ENCODE assay signal across 2 cellular contexts in genomic region chr9:122367065-122367464, GRCh38.
TF ChIP-seq lines count a peak whose summit lies in the region.

No MANE protein-coding gene starts in this region.

TF ChIP-seq in IMR-90, 13 proteins besides CTCF, POLR2A, EP300 and RAD21:
- TF ChIP-seq MAFK (IDR thresholded peaks at IDR 0.05; ENCODE audit: low read depth, low read length) (no peak), BHLHE40 (IDR thresholded peaks at IDR 0.05; ENCODE audit: low read depth, low read length) (no peak), CHD1 (IDR thresholded peaks at IDR 0.05; ENCODE audit: low read depth, low read length) (no peak), USF2 (IDR thresholded peaks at IDR 0.05; ENCODE audit: low read depth, low read length) (no peak), NFE2L2 (IDR thresholded peaks at IDR 0.05; ENCODE audit: low read depth, low read length) (no peak), SMC3 (IDR thresholded peaks at IDR 0.05; ENCODE audit: low read depth, low read length) (no peak), FOS (IDR thresholded peaks at IDR 0.05; ENCODE audit: low read depth, low read length) (no peak), RCOR1 (IDR thresholded peaks at IDR 0.05; ENCODE audit: insufficient replicate concordance, low read length) (no peak), RFX5 (IDR thresholded peaks at IDR 0.05; ENCODE audit: low read depth, low read length) (no peak), CEBPB (IDR thresholded peaks at IDR 0.05; ENCODE audit: low read depth, low read length) (no peak), ELK1 (IDR thresholded peaks at IDR 0.05; ENCODE audit: borderline replicate concordance, low read depth, low read length) (no peak), MXI1 (IDR thresholded peaks at IDR 0.05; ENCODE audit: borderline replicate concordance, low read depth, low read length) (no peak), MAZ (IDR thresholded peaks at IDR 0.05; ENCODE audit: borderline replicate concordance, low read depth, low read length) (no peak)

TF ChIP-seq in K562, 482 proteins besides CTCF, POLR2A, EP300 and RAD21:
- TF ChIP-seq ZNF121 (CRISPR knock-in tag; conservative IDR thresholded peaks at IDR 0.05) (0 out of 2 replicates have a peak, but pooled peaks have one; percentile 9), ZNF280A (IDR thresholded peaks at IDR 0.05; ENCODE audit: low read depth, partially characterized antibody) (no peak)
